In the genomic region with DNA sequence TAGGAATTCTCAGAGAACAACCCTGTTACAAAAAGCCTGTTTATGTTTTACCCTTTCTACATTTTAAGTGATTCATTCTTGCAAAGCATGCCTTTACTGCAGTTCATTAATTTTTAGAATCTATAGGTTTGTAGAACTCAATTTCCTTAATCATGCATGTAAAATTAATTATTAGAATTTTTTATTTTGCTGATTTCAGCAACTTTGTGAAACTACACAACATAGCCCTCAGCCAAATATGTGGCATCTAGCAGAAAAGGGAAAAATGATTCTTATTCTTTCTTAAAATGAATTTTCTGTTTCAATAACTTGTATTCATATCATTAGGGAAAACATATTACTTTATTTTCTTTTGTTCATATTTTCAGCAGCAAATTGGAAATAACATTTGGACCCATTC, we compare ENCODE assay signal across 4 cellular contexts.
TF ChIP-seq lines count a peak whose summit lies in the region.

No MANE protein-coding gene starts in this region.

TF ChIP-seq in HepG2, 621 proteins besides CTCF, POLR2A, EP300 and RAD21:
- TF ChIP-seq ZNF430 (CRISPR knock-in tag; IDR thresholded peaks at IDR 0.05) (no peak), MAFF (IDR thresholded peaks at IDR 0.05; ENCODE audit: low read depth, low read length) (peak; percentile 71), MAFK (conservative IDR thresholded peaks at IDR 0.05 in 1 of 2, IDR thresholded peaks at IDR 0.05 in 1 of 2; ENCODE audit: low read length in 2 of 2) (peak; percentile 50 to 83; a peak in 3 of 4 replicates)

TF ChIP-seq in A549, 52 proteins besides CTCF, POLR2A, EP300 and RAD21:
- TF ChIP-seq, protein P1, sequence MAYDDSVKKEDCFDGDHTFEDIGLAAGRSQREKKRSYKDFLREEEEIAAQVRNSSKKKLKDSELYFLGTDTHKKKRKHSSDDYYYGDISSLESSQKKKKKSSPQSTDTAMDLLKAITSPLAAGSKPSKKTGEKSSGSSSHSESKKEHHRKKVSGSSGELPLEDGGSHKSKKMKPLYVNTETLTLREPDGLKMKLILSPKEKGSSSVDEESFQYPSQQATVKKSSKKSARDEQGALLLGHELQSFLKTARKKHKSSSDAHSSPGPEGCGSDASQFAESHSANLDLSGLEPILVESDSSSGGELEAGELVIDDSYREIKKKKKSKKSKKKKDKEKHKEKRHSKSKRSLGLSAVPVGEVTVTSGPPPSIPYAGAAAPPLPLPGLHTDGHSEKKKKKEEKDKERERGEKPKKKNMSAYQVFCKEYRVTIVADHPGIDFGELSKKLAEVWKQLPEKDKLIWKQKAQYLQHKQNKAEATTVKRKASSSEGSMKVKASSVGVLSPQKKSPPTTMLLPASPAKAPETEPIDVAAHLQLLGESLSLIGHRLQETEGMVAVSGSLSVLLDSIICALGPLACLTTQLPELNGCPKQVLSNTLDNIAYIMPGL (CRISPR knock-in tag; IDR thresholded peaks at IDR 0.05; ENCODE audit: borderline replicate concordance): no peak
- peak; percentile 60 for TF ChIP-seq MAFK (IDR thresholded peaks at IDR 0.05; ENCODE audit: partially characterized antibody)
- TF ChIP-seq NFE2L2 (conservative IDR thresholded peaks at IDR 0.05; ENCODE audit: low read length): no peak
- TF ChIP-seq REST (IDR thresholded peaks at IDR 0.05): no peak
- TF ChIP-seq RNF2 (IDR thresholded peaks at IDR 0.05; ENCODE audit: borderline replicate concordance, low read depth): no peak
- TF ChIP-seq SREBF2 (IDR thresholded peaks at IDR 0.05): no peak
- no peak for TF ChIP-seq HOXB5 (CRISPR knock-in tag; IDR thresholded peaks at IDR 0.05)
- no peak for TF ChIP-seq ZSCAN20 (CRISPR knock-in tag; IDR thresholded peaks at IDR 0.05)
TF ChIP-seq in A549: peak in this region for 1.

TF ChIP-seq in IMR-90, 13 proteins besides CTCF, POLR2A, EP300 and RAD21:
- TF ChIP-seq RFX5 (IDR thresholded peaks at IDR 0.05; ENCODE audit: low read depth, low read length): no peak
- peak; percentile 54 for TF ChIP-seq MAFK (IDR thresholded peaks at IDR 0.05; ENCODE audit: low read depth, low read length)
- no peak for TF ChIP-seq RCOR1 (IDR thresholded peaks at IDR 0.05; ENCODE audit: insufficient replicate concordance, low read length)
- no peak for TF ChIP-seq MXI1 (IDR thresholded peaks at IDR 0.05; ENCODE audit: borderline replicate concordance, low read depth, low read length)
- no peak for TF ChIP-seq BHLHE40 (IDR thresholded peaks at IDR 0.05; ENCODE audit: low read depth, low read length)
- no peak for TF ChIP-seq MAZ (IDR thresholded peaks at IDR 0.05; ENCODE audit: borderline replicate concordance, low read depth, low read length)
- no peak for TF ChIP-seq CEBPB (IDR thresholded peaks at IDR 0.05; ENCODE audit: low read depth, low read length)
- TF ChIP-seq SMC3 (IDR thresholded peaks at IDR 0.05; ENCODE audit: low read depth, low read length): no peak

TF ChIP-seq in K562, 482 proteins besides CTCF, POLR2A, EP300 and RAD21:
- TF ChIP-seq, protein P2, sequence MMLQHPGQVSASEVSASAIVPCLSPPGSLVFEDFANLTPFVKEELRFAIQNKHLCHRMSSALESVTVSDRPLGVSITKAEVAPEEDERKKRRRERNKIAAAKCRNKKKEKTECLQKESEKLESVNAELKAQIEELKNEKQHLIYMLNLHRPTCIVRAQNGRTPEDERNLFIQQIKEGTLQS (IDR thresholded peaks at IDR 0.05): no peak
- TF ChIP-seq, protein P2 (CRISPR knock-in tag; conservative IDR thresholded peaks at IDR 0.05): no peak
- TF ChIP-seq ZNF316 (IDR thresholded peaks at IDR 0.05) (peak; percentile 34), MAFG (tag; conservative IDR thresholded peaks at IDR 0.05) (0 out of 2 replicates have a peak, but pooled peaks have one; percentile 5), C11orf30 (IDR thresholded peaks at IDR 0.05; ENCODE audit: low read depth) (peak; percentile 33; the same call in 1 of the 2 replicates)
